In the genomic region with DNA sequence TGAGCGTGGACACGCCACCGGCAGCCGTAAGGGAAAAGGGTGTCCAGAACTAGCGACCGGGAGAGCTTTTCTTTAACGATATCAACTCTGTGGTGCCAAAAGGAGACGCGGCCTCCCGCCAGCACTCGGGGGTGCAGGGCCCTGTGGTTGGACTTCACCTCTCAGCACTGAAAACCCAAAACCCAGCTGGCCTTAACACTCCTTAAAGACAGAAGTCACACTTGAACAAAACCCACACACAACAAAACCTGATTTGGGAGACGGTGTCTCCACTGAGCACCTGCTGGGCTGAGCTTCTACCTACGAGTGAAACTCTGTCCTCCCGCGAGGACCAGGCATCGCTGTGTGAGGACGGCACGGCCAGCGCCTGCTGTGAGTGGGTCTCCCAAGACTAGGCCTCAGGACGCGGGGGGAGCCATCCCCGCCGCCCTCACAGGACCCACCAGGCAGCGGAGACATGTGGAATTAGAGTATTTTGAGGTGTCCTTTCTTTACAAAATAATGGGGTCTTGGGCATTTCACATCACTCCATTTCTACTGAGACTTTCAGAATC, we compare ENCODE assay signal across 19 cellular contexts.
"Had no signal": no experiment of that assay in that cellular context is flagged by ENCODE, and none has a peak within 500 bp of the region (broad histone marks: within the 10 kb centered on the region; RNA-seq: fewer than 3 reads in every experiment).

No MANE protein-coding gene starts in this region.

- H3K4me3 Mint-ChIP-seq: activated CD4-positive, alpha-beta T cell treated with anti-CD3 and anti-CD28 coated beads, Interleukin-2, amount 10 ng/mL, durations not matched to agents 7 days and 5 days; activated naive CD8-positive, alpha-beta T cell; natural killer cell had no signal

- H3K9me3 Mint-ChIP-seq: activated CD4-positive, alpha-beta T cell treated with anti-CD3 and anti-CD28 coated beads, Interleukin-2, amount 10 ng/mL, durations not matched to agents 7 days and 5 days; natural killer cell had no signal

- DNase-seq: activated CD4-positive, alpha-beta T cell treated with anti-CD3 and anti-CD28 coated beads, Interleukin-2, amount 10 ng/mL, durations not matched to agents 7 days and 5 days; activated CD4-positive, CD25-positive, alpha-beta regulatory T cell; activated CD8-positive, alpha-beta memory T cell treated with anti-CD3 and anti-CD28 coated beads, Interleukin-2, amount 50 U/mL, for 48 hours; activated gamma-delta T cell treated with Interleukin-2 at 50 U/mL for 16 hours; dorsolateral prefrontal cortex; esophagus squamous epithelium; hypothalamus; kidney; mesendoderm; natural killer cell; nucleus accumbens; retina; stimulated activated CD4-positive, alpha-beta T cell treated with anti-CD3 and anti-CD28 coated beads, Interleukin-4, amount 100 ng/mL, for 24 hours; stimulated activated naive CD4-positive, alpha-beta T cell treated with Interleukin-2 at 50 U/mL for 16 hours had no signal

- H3K4me3 ChIP-seq: esophagus squamous epithelium, left lung, skin epidermis, tibial nerve had no signal

- H3K9me3 ChIP-seq: esophagus squamous epithelium, left lung, tibial nerve had no signal

- H3K27ac ChIP-seq: skin epidermis had no signal

- H3K27me3 ChIP-seq: dorsolateral prefrontal cortex, esophagus squamous epithelium, left lung, tibial nerve had no signal

- ATAC-seq: left lung, natural killer cell had no signal

- FAIRE-seq: endometrium, kidney had no signal

- H3K36me3 Mint-ChIP-seq: natural killer cell had no signal

- H3K27me3 Mint-ChIP-seq: activated CD4-positive, alpha-beta T cell treated with anti-CD3 and anti-CD28 coated beads, Interleukin-2, amount 10 ng/mL, durations not matched to agents 7 days and 5 days; activated naive CD8-positive, alpha-beta T cell had no signal
